Comparison of ENCODE assay signal across 21 cellular contexts in genomic region chr4:52783069-52783468, GRCh38. TPM values are rescaled to one million over a fixed set of nuclear protein-coding genes. Genes with fewer than 3 reads are reported as not detected.
DNase-seq lines count a peak whose midpoint lies in the region; ATAC-seq, FAIRE-seq and TF ChIP-seq lines count a peak whose summit lies in the region.
"Had no signal": no experiment of that assay in that cellular context is flagged by ENCODE, and none has a peak within 500 bp of the region (broad histone marks: within the 10 kb centered on the region; RNA-seq: fewer than 3 reads in every experiment).

No MANE protein-coding gene starts in this region.

- DNase-seq in cardiac muscle cell (ENCODE audit: low read depth in 1 of 2, low spot score in 1 of 2) (no peak), heart left ventricle (no peak), keratinocyte (ENCODE audit: low read depth, low spot score) (peak; percentile 11), DMS53 treated with DMSO at 0.1 percent for 48 hours (lab: John Stamatoyannopoulos, UW; ENCODE audit: unreplicated experiment) (no peak), heart right ventricle (no peak)
- no peak for DNase-seq in stimulated activated CD8-positive, alpha-beta memory T cell treated with anti-CD3 and anti-CD28 coated beads, Interleukin-4, amount 100 ng/mL, for 48 hours
- DNase-seq: Caco-2; CD4-positive, alpha-beta T cell; DMS79; GDM1; H9 had no signal

- H3K79me2 ChIP-seq in keratinocyte (ENCODE audit: control insufficient read depth, insufficient read depth, low read length) = no peaks in the 10 kb centered on the region

- H3K4me2 ChIP-seq in keratinocyte (ENCODE audit: control insufficient read depth, extremely low read depth, insufficient read depth, low read depth, low read length) = peak overlapping the region; percentile 70

- no peaks in the 10 kb centered on the region for H3K9me3 ChIP-seq in cardiac muscle cell (ENCODE audit: low read depth)
- H3K9me3 ChIP-seq in heart left ventricle = peaks cover 0 to 8% (median 0%) of the 10 kb centered on the region in 12 donors
- H3K9me3 ChIP-seq in keratinocyte (ENCODE audit: control insufficient read depth, low read depth, low read length) = no peaks in the 10 kb centered on the region
- H3K9me3 ChIP-seq in heart right ventricle = peaks cover 0 to 12% (median 0%) of the 10 kb centered on the region in 11 donors
- H3K9me3 ChIP-seq: Caco-2 had no signal

- H3K27me3 ChIP-seq in cardiac muscle cell = no peaks in the 10 kb centered on the region
- H3K27me3 ChIP-seq in heart left ventricle = no peaks in the 10 kb centered on the region
- H3K27me3 ChIP-seq in keratinocyte (ENCODE audit: control insufficient read depth, extremely low read depth, insufficient read depth, low read length) = no peaks in the 10 kb centered on the region
- H3K27me3 ChIP-seq in heart right ventricle = no peaks in the 10 kb centered on the region

- no peaks in the 10 kb centered on the region for H4K20me1 ChIP-seq in keratinocyte (ENCODE audit: control insufficient read depth, extremely low read depth, insufficient read depth, low read length)

- H2AFZ ChIP-seq in keratinocyte (ENCODE audit: control insufficient read depth, low read length) = peak overlapping the region; percentile 67

- intact Hi-C loops in heart left ventricle (cut with DNase I) = no loop called here
- intact Hi-C loops in heart right ventricle (cut with DNase I) = no loop called here

- TF ChIP-seq CTCF in cardiac muscle cell (IDR thresholded peaks at IDR 0.05; ENCODE audit: low read depth, low read length) (no peak), heart left ventricle (IDR thresholded peaks at IDR 0.05) (no peak), keratinocyte (optimal IDR thresholded peaks at IDR 0.05 in 1 of 3, IDR thresholded peaks at IDR 0.05 in 1 of 3, conservative IDR thresholded peaks at IDR 0.05 in 1 of 3; ENCODE audit: extremely low read depth in 1 of 3, insufficient read depth in 2 of 3, low read length in 3 of 3) (no peak), heart right ventricle (IDR thresholded peaks at IDR 0.05) (no peak)

- WGBS in heart left ventricle, 4 donors = 90 to 98% (median 92%) methylated on average over 4 of the region's 4 CpGs
- WGBS in heart right ventricle, 2 donors = 91 to 94% methylated on average over 4 of the region's 4 CpGs

- no peaks in the 10 kb centered on the region for H3K9me1 ChIP-seq in keratinocyte (ENCODE audit: control insufficient read depth, extremely low read depth, insufficient read depth, low read length)

- no peak for ATAC-seq in heart left ventricle
- peak; percentile 71 for ATAC-seq in esophagus mucosa
- no peak for ATAC-seq in heart right ventricle
- ATAC-seq: HepG2 had no signal

- H3K27ac ChIP-seq in cardiac muscle cell = peak overlapping the region; percentile 64
- H3K27ac ChIP-seq in heart left ventricle = no peak overlapping the region
- H3K27ac ChIP-seq in keratinocyte (ENCODE audit: control insufficient read depth, insufficient read depth, low read length) = no peak overlapping the region
- H3K27ac ChIP-seq in heart right ventricle = no peak overlapping the region
- H3K27ac ChIP-seq: C4-2B had no signal

- TF ChIP-seq POLR2A in heart left ventricle (IDR thresholded peaks at IDR 0.05) = no peak

- H3K9ac ChIP-seq in keratinocyte (ENCODE audit: control insufficient read depth, extremely low read depth, insufficient read depth, low read length) = no peak overlapping the region

- H3K4me3 ChIP-seq in cardiac muscle cell = no peak overlapping the region
- H3K4me3 ChIP-seq in heart left ventricle = no peak overlapping the region
- H3K4me3 ChIP-seq in keratinocyte (ENCODE audit: control insufficient read depth in 2 of 3, extremely low read depth in 1 of 3, insufficient read depth in 2 of 3, low read depth in 1 of 3, low read length in 3 of 3) = peak overlapping the region in 2 of 3 experiments; percentile 12 to 34
- no peak overlapping the region for H3K4me3 ChIP-seq in heart right ventricle

- FAIRE-seq in keratinocyte (lab: Jason Lieb, UNC) = peak; percentile 93
- FAIRE-seq: D721Med, GM12892, GM18507, H1, HepG2 had no signal

- H3K36me3 ChIP-seq in cardiac muscle cell (no peaks in the 10 kb centered on the region), heart left ventricle (no peaks in the 10 kb centered on the region), keratinocyte (ENCODE audit: control insufficient read depth in 2 of 2, extremely low read depth in 1 of 2, insufficient read depth in 2 of 2, low read length in 2 of 2) (no peaks in the 10 kb centered on the region), heart right ventricle (no peaks in the 10 kb centered on the region)

- peaks cover 11% of the 10 kb centered on the region for H3K4me1 ChIP-seq in cardiac muscle cell (ENCODE audit: low read depth)
- H3K4me1 ChIP-seq in heart left ventricle = peaks cover 0 to 5% (median 0%) of the 10 kb centered on the region in 12 donors
- H3K4me1 ChIP-seq in keratinocyte (ENCODE audit: control insufficient read depth, extremely low read depth, insufficient read depth, low read length) = peaks cover 9% of the 10 kb centered on the region
- H3K4me1 ChIP-seq in heart right ventricle = peaks cover 0 to 15% (median 0%) of the 10 kb centered on the region in 9 donors
- H3K4me1 ChIP-seq: Caco-2 had no signal

- dilution Hi-C loops in keratinocyte (cut with MboI; ENCODE audit: extremely low pct_ligation_motif_present, low sequenced_read_pairs) = no loop called here

RNA-seq across cellular contexts. Expression of gene ERVMER34-1, which starts 31.8 kb away (rescaled TPM):
- total RNA-seq in cardiac muscle cell (2.9 and 3.4 TPM in 2 replicates), heart left ventricle (1 to 10 TPM; 2.2 to 6.8 (median 5.3) TPM), esophagus mucosa (5.1 TPM), heart right ventricle (10 to 100 TPM in 1 of 10 donors, 1 to 10 TPM in 9; 1.5 to 10.2 (median 4.1) TPM)
- polyA plus RNA-seq in cardiac muscle cell (2.9 and 3.2 TPM in 2 replicates), heart left ventricle (1 to 10 TPM; 3.1 to 3.3 TPM), keratinocyte (1.9 to 5.0 TPM (median 4.3 TPM) in 3 replicates), heart right ventricle (1 to 10 TPM; 1.3 to 2.6 TPM)
- 1.8 TPM for polyA plus RNA-seq in keratinocyte (2011; ENCODE audit: low read depth)
- 1.3 and 3.6 TPM in 2 replicates for polyA plus RNA-seq in keratinocyte (2011; cell fraction: cytosol; rRNA removed)
- 4.3 and 5.9 TPM in 2 replicates for polyA plus RNA-seq in keratinocyte (2011; cell fraction: nucleus; rRNA removed)
- 2.2 and 3.5 TPM in 2 replicates for polyA plus RNA-seq in keratinocyte (2012; ENCODE audit: low replicate concordance)
- polyA minus RNA-seq in keratinocyte = 1.7 to 4.2 TPM (median 2.4 TPM) in 3 replicates
- 2.1 TPM for polyA minus RNA-seq in keratinocyte (2011; cell fraction: cytosol; rRNA and poly(A)+ RNA removed)
- polyA minus RNA-seq in keratinocyte (2011; cell fraction: nucleus; rRNA and poly(A)+ RNA removed) = 3.8 and 7.1 TPM in 2 replicates
- total RNA-seq: A172; CD4-positive, alpha-beta T cell; Daoy had no signal
- polyA plus RNA-seq: IgD-negative memory B cell had no signal

Comparison
In these comparisons a context has a peak if more than half of its experiments do, and no peak if none do; other contexts are left out.
1. H3K4me3 ChIP-seq: peak in keratinocyte (2 of 3); none in cardiac muscle cell (single experiment), heart left ventricle (0 of 12) and heart right ventricle (0 of 10).